In genomic region chrX:107601759-107602158, GRCh38 we compare ENCODE assay signal across 23 cellular contexts.
"Had no signal": no experiment of that assay in that cellular context is flagged by ENCODE, and none has a peak within 500 bp of the region (broad histone marks: within the 10 kb centered on the region; RNA-seq: fewer than 3 reads in every experiment).

No MANE protein-coding gene starts in this region.

- H3K4me3 ChIP-seq: colonic mucosa, coronary artery, dorsolateral prefrontal cortex, esophagus muscularis mucosa, esophagus squamous epithelium, gastrocnemius medialis, gastroesophageal sphincter, heart left ventricle, heart right ventricle had no signal

- H3K36me3 ChIP-seq: colonic mucosa, esophagus muscularis mucosa, esophagus squamous epithelium, gastrocnemius medialis, gastroesophageal sphincter, heart left ventricle, heart right ventricle had no signal

- DNase-seq: colonic mucosa; cortex of kidney; dermis blood vessel endothelial cell; dorsolateral prefrontal cortex; effector CD4-positive, alpha-beta T cell; effector CD8-positive, alpha-beta T cell; effector memory CD4-positive, alpha-beta T cell; effector memory CD8-positive, alpha-beta T cell; endodermal cell; esophagus squamous epithelium; foreskin fibroblast; foreskin keratinocyte; foreskin melanocyte; gastrocnemius medialis; glutamatergic neuron; head of caudate nucleus; heart left ventricle; heart right ventricle had no signal

- H3K9me3 ChIP-seq: colonic mucosa, esophagus muscularis mucosa, esophagus squamous epithelium, gastrocnemius medialis, gastroesophageal sphincter, heart left ventricle, heart right ventricle had no signal

- H3K4me1 ChIP-seq: colonic mucosa, esophagus muscularis mucosa, esophagus squamous epithelium, foreskin keratinocyte, gastrocnemius medialis, gastroesophageal sphincter, heart left ventricle, heart right ventricle had no signal

- H3K27me3 ChIP-seq: colonic mucosa, esophagus muscularis mucosa, esophagus squamous epithelium, foreskin keratinocyte, gastrocnemius medialis, gastroesophageal sphincter had no signal

- ATAC-seq: effector memory CD8-positive, alpha-beta T cell; esophagus mucosa; foreskin keratinocyte; gastrocnemius medialis; gastroesophageal sphincter; heart left ventricle; heart right ventricle had no signal

- H3K27ac ChIP-seq: colonic mucosa, coronary artery, dorsolateral prefrontal cortex, epithelial cell of prostate, esophagus muscularis mucosa, esophagus squamous epithelium, foreskin keratinocyte, gastrocnemius medialis, gastroesophageal sphincter, heart left ventricle, heart right ventricle had no signal
